Comparison of ENCODE assay signal across 22 cellular contexts in the genomic region with DNA sequence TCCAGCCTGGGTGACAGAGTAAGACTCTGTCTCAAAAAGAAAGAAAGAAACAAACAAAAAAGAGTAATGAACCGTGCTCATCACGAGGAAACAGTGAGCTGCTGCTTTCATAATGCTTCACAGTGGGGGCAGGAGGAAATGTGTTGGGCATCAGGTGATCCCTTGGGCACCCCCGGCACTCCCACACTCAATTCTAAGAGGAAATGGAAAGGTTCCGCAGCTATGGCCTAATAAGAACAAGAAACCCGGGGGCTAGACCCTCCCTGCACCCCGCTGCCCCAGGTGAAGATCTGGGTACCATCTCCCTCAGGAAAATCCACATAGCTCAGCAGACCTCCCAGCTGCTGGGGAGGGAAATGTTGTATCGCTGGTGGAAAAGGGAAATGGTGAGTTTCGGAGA.
DNase-seq lines count a peak whose midpoint lies in the region; ATAC-seq and TF ChIP-seq lines count a peak whose summit lies in the region.
"Had no signal": no experiment of that assay in that cellular context is flagged by ENCODE, and none has a peak within 500 bp of the region (broad histone marks: within the 10 kb centered on the region; RNA-seq: fewer than 3 reads in every experiment).

No MANE protein-coding gene starts in this region.

- peak; percentile 20 for ATAC-seq in HG02973 (IDR thresholded peaks at IDR 0.05; ENCODE audit: unreplicated experiment)
- no peak for ATAC-seq in HG02981 (IDR thresholded peaks at IDR 0.05; ENCODE audit: unreplicated experiment)
- ATAC-seq: heart right ventricle, Right ventricle myocardium inferior had no signal

- no peak overlapping the region for H3K4me3 ChIP-seq in colonic mucosa
- no peak overlapping the region for H3K4me3 ChIP-seq in vagina
- no peak overlapping the region for H3K4me3 ChIP-seq in BE2C (ENCODE audit: low read depth, low read length)
- H3K4me3 ChIP-seq: heart right ventricle, thoracic aorta had no signal

- TF ChIP-seq POLR2A in vagina (IDR thresholded peaks at IDR 0.05): no peak

- H3K9me3 ChIP-seq in colonic mucosa: no peaks in the 10 kb centered on the region
- H3K9me3 ChIP-seq in vagina: no peaks in the 10 kb centered on the region
- no peaks in the 10 kb centered on the region for H3K9me3 ChIP-seq in BE2C
- H3K9me3 ChIP-seq: thoracic aorta had no signal

- no peak overlapping the region for H3K27ac ChIP-seq in colonic mucosa
- H3K27ac ChIP-seq in vagina: no peak overlapping the region
- H3K27ac ChIP-seq: thoracic aorta had no signal

- H3K27me3 ChIP-seq in colonic mucosa: no peaks in the 10 kb centered on the region
- H3K27me3 ChIP-seq in vagina: no peaks in the 10 kb centered on the region
- H3K27me3 ChIP-seq in BE2C: no peaks in the 10 kb centered on the region
- H3K27me3 ChIP-seq: heart right ventricle had no signal

- H3K4me1 ChIP-seq in colonic mucosa (no peaks in the 10 kb centered on the region), vagina (peaks cover 10% of the 10 kb centered on the region), BE2C (no peaks in the 10 kb centered on the region; the same call in 1 of the 2 replicates)

- no peaks in the 10 kb centered on the region for H3K36me3 ChIP-seq in colonic mucosa
- no peaks in the 10 kb centered on the region for H3K36me3 ChIP-seq in vagina
- no peaks in the 10 kb centered on the region for H3K36me3 ChIP-seq in BE2C
- H3K36me3 ChIP-seq: heart right ventricle, thoracic aorta had no signal

- intact Hi-C loops in colonic mucosa (cut with DNase I): loop anchor here (2.0 kb wide), 1 partner anchor 1141 kb away; no protein-coding TSS in a partner anchor
- intact Hi-C loops in vagina (cut with DNase I): loop anchor here (10.0 kb wide), 3 partner anchors 849 to 1139 kb away; partner anchors contain the start of gene TRIB2

- TF ChIP-seq CTCF in colonic mucosa (IDR thresholded peaks at IDR 0.05): no peak
- TF ChIP-seq CTCF in vagina (IDR thresholded peaks at IDR 0.05): no peak
- no peak for TF ChIP-seq CTCF in BE2C (IDR thresholded peaks at IDR 0.05; ENCODE audit: low read depth, low read length)

- H3K9ac ChIP-seq in colonic mucosa (ENCODE audit: low read depth in 2 of 2, low read length in 2 of 2): no peak overlapping the region

- peak; percentile 10 for DNase-seq in stimulated activated CD4-positive, alpha-beta T cell treated with anti-CD3 and anti-CD28 coated beads, Interleukin-1b, Interleukin-23, amount 100 ng/mL, for 48 hours
- DNase-seq in stimulated activated CD4-positive, alpha-beta T cell treated with anti-CD3 and anti-CD28 coated beads, Interleukin-2, amount 100 ng/mL, for 24 hours: no peak
- peak; percentile 6 for DNase-seq in colonic mucosa
- peak; percentile 40 to 60 for DNase-seq in vagina (ENCODE audit: extremely low spot score in 2 of 2)
- DNase-seq in medulla oblongata (ENCODE audit: extremely low spot score): no peak
- DNase-seq in BE2C: no peak
- DNase-seq: ACHN; activated T-cell treated with anti-CD3 and anti-CD28 coated beads, Interleukin-2, amount 50 U/mL, for 1 hour; CD4-positive, CD25-positive, alpha-beta regulatory T cell; central memory CD4-positive, alpha-beta T cell; GOT3; heart right ventricle; KBM-7; midbrain; NCI-H1436 treated with DMSO at 0.1 percent for 48 hours; NCI-H748 treated with DMSO at 0.1 percent for 48 hours; stimulated activated naive CD4-positive, alpha-beta T cell; T-helper 9 cell had no signal

Comparison
In these comparisons a context has a peak if more than half of its experiments do, and no peak if none do; other contexts are left out.
1. DNase-seq: peak in stimulated activated CD4-positive, alpha-beta T cell treated with anti-CD3 and anti-CD28 coated beads, Interleukin-1b, Interleukin-23, amount 100 ng/mL, for 48 hours (single experiment), colonic mucosa (single experiment) and vagina (2 of 2); none in stimulated activated CD4-positive, alpha-beta T cell treated with anti-CD3 and anti-CD28 coated beads, Interleukin-2, amount 100 ng/mL, for 24 hours (0 of 2), medulla oblongata (single experiment) and BE2C (single experiment).